In the genomic region with DNA sequence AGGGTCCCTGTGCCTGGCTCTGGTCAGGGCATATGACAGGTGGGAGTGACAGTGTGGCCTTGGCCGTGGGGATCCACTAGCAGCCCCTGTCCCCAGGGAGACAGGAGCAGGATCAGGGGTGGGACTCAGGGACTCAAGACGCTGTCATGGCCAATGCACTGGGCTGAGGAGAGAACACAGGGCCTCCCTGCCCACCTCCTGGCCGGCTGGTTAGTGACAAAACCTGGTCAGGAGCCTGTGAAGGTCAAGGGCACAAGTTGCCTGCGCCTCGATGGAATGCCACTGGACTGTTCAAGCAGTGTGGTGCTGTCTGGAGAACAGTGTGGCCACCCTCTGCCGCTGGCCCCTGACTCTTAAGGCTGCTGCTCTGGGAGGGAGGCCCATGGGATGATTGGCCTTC, we compare ENCODE assay signal across 29 cellular contexts.
"Had no signal": no experiment of that assay in that cellular context is flagged by ENCODE, and none has a peak within 500 bp of the region (broad histone marks: within the 10 kb centered on the region; RNA-seq: fewer than 3 reads in every experiment).

No MANE protein-coding gene starts in this region.

- H3K4me1 Mint-ChIP-seq: stimulated activated effector memory CD8-positive, alpha-beta T cell treated with anti-CD3 and anti-CD28 coated beads, Interleukin-12 subunit alpha, Interleukin-12 subunit beta, amount 100 ng/mL, for 72 hours; stimulated activated memory B cell treated with anti-CD40 and anti-IgM and Interleukin-4, amounts not matched to agents 10 μg/mL and 1 μg/mL and 100 μg/mL, for 72 hours; stimulated activated naive B cell treated with anti-CD40 and anti-IgM and Interleukin-4, amounts not matched to agents 10 μg/mL and 1 μg/mL and 100 μg/mL, for 72 hours; stimulated activated naive CD8-positive, alpha-beta T cell treated with anti-CD3 and anti-CD28 coated beads, Interleukin-15, amount 100 ng/mL, for 72 hours had no signal

- H3K4me1 ChIP-seq: stomach, suprapubic skin, testis, thyroid gland, tibial artery, tibial nerve, transverse colon, upper lobe of left lung, upper lobe of right lung, uterus, vagina had no signal

- H3K36me3 Mint-ChIP-seq: stimulated activated effector memory CD8-positive, alpha-beta T cell treated with anti-CD3 and anti-CD28 coated beads, Interleukin-12 subunit alpha, Interleukin-12 subunit beta, amount 100 ng/mL, for 72 hours; stimulated activated memory B cell treated with anti-CD40 and anti-IgM and Interleukin-4, amounts not matched to agents 10 μg/mL and 1 μg/mL and 100 μg/mL, for 72 hours; stimulated activated naive B cell treated with anti-CD40 and anti-IgM and Interleukin-4, amounts not matched to agents 10 μg/mL and 1 μg/mL and 100 μg/mL, for 72 hours; type B pancreatic cell had no signal

- H3K4me3 ChIP-seq: stomach, suprapubic skin, testis, thoracic aorta, thyroid gland, tibial artery, tibial nerve, transverse colon, upper lobe of left lung, upper lobe of right lung, uterus, vagina had no signal

- DNase-seq: stimulated activated CD4-positive, alpha-beta T cell treated with anti-CD3 and anti-CD28 coated beads, Interleukin-2, amount 100 ng/mL, for 48 hours; stimulated activated CD4-positive, alpha-beta T cell treated with anti-CD3 and anti-CD28 coated beads, Interleukin-4, amount 100 ng/mL, for 1 hour; stimulated activated CD4-positive, alpha-beta T cell treated with anti-CD3 and anti-CD28 coated beads, Interleukin-4, amount 100 ng/mL, for 24 hours; stimulated activated CD4-positive, alpha-beta T cell treated with anti-CD3 and anti-CD28 coated beads, Interleukin-4, amount 100 ng/mL, for 4 hours; stimulated activated CD8-positive, alpha-beta memory T cell treated with anti-CD3 and anti-CD28 coated beads, Interleukin-4, amount 100 ng/mL, for 48 hours; stimulated activated naive B cell treated with anti-CD40 and anti-IgM and Interleukin-4, amounts not matched to agents 10 μg/mL and 1 μg/mL and 100 μg/mL, for 72 hours; stimulated activated naive CD4-positive, alpha-beta T cell; stimulated activated naive CD4-positive, alpha-beta T cell treated with Interleukin-2 at 50 U/mL for 16 hours; stimulated activated naive CD8-positive, alpha-beta T cell treated with anti-CD3 and anti-CD28 coated beads, Interleukin-15, amount 100 ng/mL, for 72 hours; stimulated activated naive CD8-positive, alpha-beta T cell treated with anti-CD3 and anti-CD28 coated beads, Interleukin-15, Interleukin-2, amounts not matched to agents 100 U/mL and 50 U/mL, for 24 hours; stomach; substantia nigra; testis; thyroid gland; tibial artery; transverse colon; trophoblast cell; upper lobe of left lung; upper lobe of right lung; uterus had no signal

- ATAC-seq: stimulated activated effector memory CD8-positive, alpha-beta T cell treated with anti-CD3 and anti-CD28 coated beads, Interleukin-12 subunit alpha, Interleukin-12 subunit beta, amount 100 ng/mL, for 72 hours; stimulated activated memory B cell treated with anti-CD40 and anti-IgM and Interleukin-4, amounts not matched to agents 10 μg/mL and 1 μg/mL and 100 μg/mL, for 72 hours; stimulated activated naive B cell treated with anti-CD40 and anti-IgM and Interleukin-4, amounts not matched to agents 10 μg/mL and 1 μg/mL and 100 μg/mL, for 72 hours; stimulated activated naive CD8-positive, alpha-beta T cell treated with anti-CD3 and anti-CD28 coated beads, Interleukin-15, amount 100 ng/mL, for 72 hours; stimulated activated naive CD8-positive, alpha-beta T cell treated with anti-CD3 and anti-CD28 coated beads, Interleukin-15, Interleukin-2, amounts not matched to agents 100 U/mL and 50 U/mL, for 24 hours; upper lobe of right lung had no signal

- FAIRE-seq: urothelium cell line had no signal

- H3K36me3 ChIP-seq: stomach, suprapubic skin, thoracic aorta, thyroid gland, tibial artery, tibial nerve, transverse colon, upper lobe of left lung, upper lobe of right lung, uterus, vagina had no signal

- H3K27ac Mint-ChIP-seq: stimulated activated effector memory CD8-positive, alpha-beta T cell treated with anti-CD3 and anti-CD28 coated beads, Interleukin-12 subunit alpha, Interleukin-12 subunit beta, amount 100 ng/mL, for 72 hours; stimulated activated memory B cell treated with anti-CD40 and anti-IgM and Interleukin-4, amounts not matched to agents 10 μg/mL and 1 μg/mL and 100 μg/mL, for 72 hours; stimulated activated naive B cell treated with anti-CD40 and anti-IgM and Interleukin-4, amounts not matched to agents 10 μg/mL and 1 μg/mL and 100 μg/mL, for 72 hours; stimulated activated naive CD8-positive, alpha-beta T cell treated with anti-CD3 and anti-CD28 coated beads, Interleukin-15, Interleukin-2, amounts not matched to agents 100 ng/mL and 50 ng/mL, for 24 hours; type B pancreatic cell had no signal

- H3K27me3 Mint-ChIP-seq: stimulated activated naive CD8-positive, alpha-beta T cell treated with anti-CD3 and anti-CD28 coated beads, Interleukin-15, amount 100 ng/mL, for 72 hours had no signal

- H3K9me3 ChIP-seq: stomach, suprapubic skin, testis, thoracic aorta, thyroid gland, tibial artery, tibial nerve, transverse colon, upper lobe of left lung, upper lobe of right lung, uterus, vagina had no signal

- H3K9me3 Mint-ChIP-seq: stimulated activated effector memory CD8-positive, alpha-beta T cell treated with anti-CD3 and anti-CD28 coated beads, Interleukin-12 subunit alpha, Interleukin-12 subunit beta, amount 100 ng/mL, for 72 hours; stimulated activated naive CD8-positive, alpha-beta T cell treated with anti-CD3 and anti-CD28 coated beads, Interleukin-15, amount 100 ng/mL, for 72 hours; stimulated activated naive CD8-positive, alpha-beta T cell treated with anti-CD3 and anti-CD28 coated beads, Interleukin-15, Interleukin-2, amounts not matched to agents 100 ng/mL and 50 ng/mL, for 24 hours; type B pancreatic cell had no signal

- H3K27ac ChIP-seq: stomach, suprapubic skin, testis, thoracic aorta, thyroid gland, tibial artery, tibial nerve, transverse colon, upper lobe of left lung, upper lobe of right lung, uterus, vagina had no signal

- H3K27me3 ChIP-seq: testis, thyroid gland, transverse colon, upper lobe of left lung, uterus, vagina had no signal

- H3K4me3 Mint-ChIP-seq: stimulated activated effector memory CD8-positive, alpha-beta T cell treated with anti-CD3 and anti-CD28 coated beads, Interleukin-12 subunit alpha, Interleukin-12 subunit beta, amount 100 ng/mL, for 72 hours; stimulated activated memory B cell treated with anti-CD40 and anti-IgM and Interleukin-4, amounts not matched to agents 10 μg/mL and 1 μg/mL and 100 μg/mL, for 72 hours; stimulated activated naive B cell treated with anti-CD40 and anti-IgM and Interleukin-4, amounts not matched to agents 10 μg/mL and 1 μg/mL and 100 μg/mL, for 72 hours; stimulated activated naive CD8-positive, alpha-beta T cell treated with anti-CD3 and anti-CD28 coated beads, Interleukin-15, amount 100 ng/mL, for 72 hours; stimulated activated naive CD8-positive, alpha-beta T cell treated with anti-CD3 and anti-CD28 coated beads, Interleukin-15, Interleukin-2, amounts not matched to agents 100 ng/mL and 50 ng/mL, for 24 hours; type B pancreatic cell had no signal
